ENCODE assay signal across 1 cellular context in genomic region chr1:10444248-10444647, GRCh38.
TF ChIP-seq lines count a peak whose summit lies in the region.

No MANE protein-coding gene starts in this region.

TF ChIP-seq in WTC11, 78 proteins besides CTCF, POLR2A, EP300 and RAD21:
- no peak for TF ChIP-seq FOXP1 (CRISPR knock-in tag; IDR thresholded peaks at IDR 0.05; ENCODE audit: borderline replicate concordance)
- no peak for TF ChIP-seq TEAD4 (CRISPR knock-in tag; IDR thresholded peaks at IDR 0.05)
- TF ChIP-seq GTF2I (CRISPR knock-in tag; conservative IDR thresholded peaks at IDR 0.05) = no peak
- no peak for TF ChIP-seq ZNF671 (CRISPR knock-in tag; IDR thresholded peaks at IDR 0.05)
- no peak for TF ChIP-seq FOXK1 (CRISPR knock-in tag; IDR thresholded peaks at IDR 0.05)
- TF ChIP-seq PRRX2 (CRISPR knock-in tag; IDR thresholded peaks at IDR 0.05) = no peak
- TF ChIP-seq HMGXB4 (CRISPR knock-in tag; IDR thresholded peaks at IDR 0.05) = no peak
- TF ChIP-seq NFYB (CRISPR knock-in tag; conservative IDR thresholded peaks at IDR 0.05; ENCODE audit: low read depth) = no peak
- no peak for TF ChIP-seq STAT6 (CRISPR knock-in tag; conservative IDR thresholded peaks at IDR 0.05; ENCODE audit: low read depth)
- no peak for TF ChIP-seq NR1H2 (CRISPR knock-in tag; IDR thresholded peaks at IDR 0.05)
- no peak for TF ChIP-seq ZSCAN18 (CRISPR knock-in tag; IDR thresholded peaks at IDR 0.05)
- no peak for TF ChIP-seq SOX15 (CRISPR knock-in tag; IDR thresholded peaks at IDR 0.05)
- TF ChIP-seq ATF6 (CRISPR knock-in tag; IDR thresholded peaks at IDR 0.05) = no peak
- no peak for TF ChIP-seq JUN (CRISPR knock-in tag; IDR thresholded peaks at IDR 0.05)
- TF ChIP-seq ZNF512 (CRISPR knock-in tag; IDR thresholded peaks at IDR 0.05; ENCODE audit: borderline replicate concordance) = no peak
- TF ChIP-seq NFE2L1 (CRISPR knock-in tag; IDR thresholded peaks at IDR 0.05) = no peak
- TF ChIP-seq GRHL2 (CRISPR knock-in tag; IDR thresholded peaks at IDR 0.05; ENCODE audit: insufficient replicate concordance, severe bottlenecking) = no peak
- no peak for TF ChIP-seq ARID4B (CRISPR knock-in tag; IDR thresholded peaks at IDR 0.05; ENCODE audit: borderline replicate concordance)
- no peak for TF ChIP-seq TEAD1 (CRISPR knock-in tag; IDR thresholded peaks at IDR 0.05)
